9 cellular contexts compared by ENCODE assay signal in genomic region chr14:23577004-23577681, GRCh38.
DNase-seq lines count a peak whose midpoint lies in the region; ATAC-seq lines count a peak whose summit lies in the region.
"Had no signal": no experiment of that assay in that cellular context is flagged by ENCODE, and none has a peak within 500 bp of the region (broad histone marks: within the 10 kb centered on the region; RNA-seq: fewer than 3 reads in every experiment).

No MANE protein-coding gene starts in this region.

- peaks cover 10% of the 10 kb centered on the region for H3K4me1 Mint-ChIP-seq in activated naive CD8-positive, alpha-beta T cell treated with anti-CD3 and anti-CD28 coated beads, Interleukin-2, amount 50 U/mL, for 24 hours
- H3K4me1 Mint-ChIP-seq in stimulated activated naive B cell treated with anti-CD40 and anti-IgM and Interleukin-4, amounts not matched to agents 10 μg/mL and 1 μg/mL and 100 μg/mL, for 72 hours = peaks cover 22 to 35% of the 10 kb centered on the region in 2 donors

- peak; percentile 30 for DNase-seq in DMS79 treated with DMSO at 0.1 percent for 48 hours (lab: John Stamatoyannopoulos, UW)
- no peak for DNase-seq in DMS79 (lab: John Stamatoyannopoulos, UW)
- no peak for DNase-seq in activated naive CD8-positive, alpha-beta T cell treated with anti-CD3 and anti-CD28 coated beads, Interleukin-2, amount 50 U/mL, for 24 hours
- DNase-seq in stimulated activated naive B cell treated with anti-CD40 and anti-IgM and Interleukin-4, amounts not matched to agents 10 μg/mL and 1 μg/mL and 100 μg/mL, for 72 hours = no peak
- DNase-seq in NCI-H2107 (lab: John Stamatoyannopoulos, UW) = no peak
- no peak for DNase-seq in NCI-H2171 (lab: John Stamatoyannopoulos, UW)
- DNase-seq: SHP77 treated with DMSO at 0.1 percent for 48 hours had no signal

- no peaks in the 10 kb centered on the region for H3K9me3 ChIP-seq in iPS-18c (ENCODE audit: control insufficient read depth, insufficient read depth, low read length)

- H3K4me3 ChIP-seq in iPS-18c (ENCODE audit: insufficient read depth, low read depth, low read length) = peak overlapping the region; percentile 48

- H3K9me3 Mint-ChIP-seq in activated naive CD8-positive, alpha-beta T cell treated with anti-CD3 and anti-CD28 coated beads, Interleukin-2, amount 50 U/mL, for 24 hours = no peaks in the 10 kb centered on the region
- no peaks in the 10 kb centered on the region for H3K9me3 Mint-ChIP-seq in stimulated activated naive B cell treated with anti-CD40 and anti-IgM and Interleukin-4, amounts not matched to agents 10 μg/mL and 1 μg/mL and 100 μg/mL, for 72 hours

- no peaks in the 10 kb centered on the region for H3K36me3 Mint-ChIP-seq in activated naive CD8-positive, alpha-beta T cell treated with anti-CD3 and anti-CD28 coated beads, Interleukin-2, amount 50 U/mL, for 24 hours (ENCODE audit: low read depth)
- peaks cover 0 to 7% of the 10 kb centered on the region in 2 donors for H3K36me3 Mint-ChIP-seq in stimulated activated naive B cell treated with anti-CD40 and anti-IgM and Interleukin-4, amounts not matched to agents 10 μg/mL and 1 μg/mL and 100 μg/mL, for 72 hours

- peak overlapping the region; percentile 36 for H3K4me3 Mint-ChIP-seq in activated naive CD8-positive, alpha-beta T cell treated with anti-CD3 and anti-CD28 coated beads, Interleukin-2, amount 50 U/mL, for 24 hours
- peak overlapping the region; percentile 60 to 69 for H3K4me3 Mint-ChIP-seq in stimulated activated naive B cell treated with anti-CD40 and anti-IgM and Interleukin-4, amounts not matched to agents 10 μg/mL and 1 μg/mL and 100 μg/mL, for 72 hours

- ATAC-seq in activated naive CD8-positive, alpha-beta T cell treated with anti-CD3 and anti-CD28 coated beads, Interleukin-2, amount 50 U/mL, for 24 hours = no peak
- peak; percentile 39 to 41 for ATAC-seq in stimulated activated naive B cell treated with anti-CD40 and anti-IgM and Interleukin-4, amounts not matched to agents 10 μg/mL and 1 μg/mL and 100 μg/mL, for 72 hours (replicated peaks)
- ATAC-seq in GM18858 (IDR thresholded peaks at IDR 0.05; ENCODE audit: unreplicated experiment) = no peak

- H3K27me3 Mint-ChIP-seq in activated naive CD8-positive, alpha-beta T cell treated with anti-CD3 and anti-CD28 coated beads, Interleukin-2, amount 50 U/mL, for 24 hours = peaks cover 50% of the 10 kb centered on the region
- peaks cover 61 to 81% of the 10 kb centered on the region in 2 donors for H3K27me3 Mint-ChIP-seq in stimulated activated naive B cell treated with anti-CD40 and anti-IgM and Interleukin-4, amounts not matched to agents 10 μg/mL and 1 μg/mL and 100 μg/mL, for 72 hours

- no peak overlapping the region for H3K27ac Mint-ChIP-seq in activated naive CD8-positive, alpha-beta T cell treated with anti-CD3 and anti-CD28 coated beads, Interleukin-2, amount 50 U/mL, for 24 hours
- peak overlapping the region; percentile 80 for H3K27ac Mint-ChIP-seq in stimulated activated naive B cell treated with anti-CD40 and anti-IgM and Interleukin-4, amounts not matched to agents 10 μg/mL and 1 μg/mL and 100 μg/mL, for 72 hours

Comparison
In these comparisons a context has a peak if more than half of its experiments do, and no peak if none do; other contexts are left out.
1. ATAC-seq: peak in stimulated activated naive B cell treated with anti-CD40 and anti-IgM and Interleukin-4, amounts not matched to agents 10 μg/mL and 1 μg/mL and 100 μg/mL, for 72 hours (2 of 2); none in activated naive CD8-positive, alpha-beta T cell treated with anti-CD3 and anti-CD28 coated beads, Interleukin-2, amount 50 U/mL, for 24 hours (single experiment) and GM18858 (single experiment).